Comparison of ENCODE assay signal across 30 cellular contexts in genomic region chr11:117382746-117383145, GRCh38.
"Had no signal": no experiment of that assay in that cellular context is flagged by ENCODE, and none has a peak within 500 bp of the region (broad histone marks: within the 10 kb centered on the region; RNA-seq: fewer than 3 reads in every experiment).

No MANE protein-coding gene starts in this region.

- DNase-seq: activated CD4-positive, alpha-beta T cell treated with anti-CD3 and anti-CD28 coated beads, Interleukin-2, amount 10 ng/mL, durations not matched to agents 24 days and 14 days; activated CD4-positive, alpha-beta T cell treated with anti-CD3 and anti-CD28 coated beads, Interleukin-2, amount 50 U/mL, for 48 hours; activated CD4-positive, CD25-positive, alpha-beta regulatory T cell treated with anti-CD3 and anti-CD28 coated beads, Interleukin-2, amount 50 U/mL, for 72 hours; activated CD8-positive, alpha-beta memory T cell treated with anti-CD3 and anti-CD28 coated beads, Interleukin-2, amount 10 ng/mL, durations not matched to agents 7 days and 5 days; activated effector memory CD4-positive, alpha-beta T cell treated with Interleukin-2 at 50 U/mL for 16 hours; activated naive CD4-positive, alpha-beta T cell treated with Interleukin-2 at 50 U/mL for 16 hours; activated naive CD8-positive, alpha-beta T cell treated with anti-CD3 and anti-CD28 coated beads, Interleukin-2, amount 10 ng/mL, durations not matched to agents 7 days and 5 days; activated T-cell treated with anti-CD3 and anti-CD28 coated beads, Interleukin-2, amount 50 U/mL, for 24 hours; adrenal gland; anterior cingulate cortex; caudate nucleus; MG63; MV-4-11; NCI-H1092 treated with DMSO at 0.1 percent for 48 hours; NCI-H1417 treated with DMSO at 0.1 percent for 48 hours; NCI-H1694; NCI-H2029; NCI-H2107; NCI-H2171 treated with DMSO at 0.1 percent for 48 hours; NCI-H226; NCI-H510A; NCI-H82; OCI-M1; Peyer's patch; SHP77 treated with DMSO at 0.1 percent for 48 hours; T-helper 9 cell had no signal

- H3K4me1 ChIP-seq: Peyer's patch had no signal

- H3K4me1 Mint-ChIP-seq: activated CD4-positive, alpha-beta T cell treated with anti-CD3 and anti-CD28 coated beads, Interleukin-2, amount 10 ng/mL, durations not matched to agents 24 days and 14 days; activated CD8-positive, alpha-beta memory T cell treated with anti-CD3 and anti-CD28 coated beads, Interleukin-2, amount 10 ng/mL, durations not matched to agents 7 days and 5 days; activated naive CD8-positive, alpha-beta T cell treated with anti-CD3 and anti-CD28 coated beads, Interleukin-2, amount 10 ng/mL, durations not matched to agents 7 days and 5 days had no signal

- H3K27ac ChIP-seq: adrenal gland, Peyer's patch, RWPE1 had no signal

- H3K4me3 ChIP-seq: adrenal gland, MG63, Peyer's patch had no signal

- H3K27ac Mint-ChIP-seq: activated CD4-positive, alpha-beta T cell treated with anti-CD3 and anti-CD28 coated beads, Interleukin-2, amount 10 ng/mL, durations not matched to agents 24 days and 14 days; activated CD8-positive, alpha-beta memory T cell treated with anti-CD3 and anti-CD28 coated beads, Interleukin-2, amount 10 ng/mL, durations not matched to agents 7 days and 5 days; activated naive CD8-positive, alpha-beta T cell treated with anti-CD3 and anti-CD28 coated beads, Interleukin-2, amount 10 ng/mL, durations not matched to agents 7 days and 5 days; activated T-cell treated with anti-CD3 and anti-CD28 coated beads, Interleukin-2, amount 50 U/mL, for 24 hours; activated T-helper 1 cell treated with anti-CD3 and anti-CD28 coated beads, Interleukin-12 subunit alpha, Interleukin-12 subunit beta, Interleukin-2, Interleukin-4 antibody, amounts not matched to agents 30 ng/mL and 10 ng/mL and 1 ng/mL, durations not matched to agents 14 hours and 24 hours and 36 hours; T-helper 1 cell treated with Interleukin-12 subunit alpha and Interleukin-12 subunit beta and Interleukin-4 antibody, amounts not matched to agents 30 μg/mL and 1 μg/mL, for 36 hours; WTC11 had no signal

- H3K4me3 Mint-ChIP-seq: activated CD4-positive, alpha-beta T cell treated with anti-CD3 and anti-CD28 coated beads, Interleukin-2, amount 10 ng/mL, durations not matched to agents 24 days and 14 days; activated CD8-positive, alpha-beta memory T cell treated with anti-CD3 and anti-CD28 coated beads, Interleukin-2, amount 10 ng/mL, durations not matched to agents 7 days and 5 days; activated naive CD8-positive, alpha-beta T cell treated with anti-CD3 and anti-CD28 coated beads, Interleukin-2, amount 10 ng/mL, durations not matched to agents 7 days and 5 days; activated T-cell treated with anti-CD3 and anti-CD28 coated beads, Interleukin-2, amount 50 U/mL, for 24 hours; activated T-helper 1 cell treated with anti-CD3 and anti-CD28 coated beads, Interleukin-12 subunit alpha, Interleukin-12 subunit beta, Interleukin-2, Interleukin-4 antibody, amounts not matched to agents 30 ng/mL and 10 ng/mL and 1 ng/mL, durations not matched to agents 14 hours and 24 hours and 36 hours; T-helper 1 cell treated with Interleukin-12 subunit alpha and Interleukin-12 subunit beta and Interleukin-4 antibody, amounts not matched to agents 30 μg/mL and 1 μg/mL, for 36 hours; WTC11 had no signal

- H3K36me3 Mint-ChIP-seq: WTC11 had no signal

- H3K27me3 Mint-ChIP-seq: activated CD4-positive, alpha-beta T cell treated with anti-CD3 and anti-CD28 coated beads, Interleukin-2, amount 10 ng/mL, durations not matched to agents 24 days and 14 days; activated CD8-positive, alpha-beta memory T cell treated with anti-CD3 and anti-CD28 coated beads, Interleukin-2, amount 10 ng/mL, durations not matched to agents 7 days and 5 days; activated naive CD8-positive, alpha-beta T cell treated with anti-CD3 and anti-CD28 coated beads, Interleukin-2, amount 10 ng/mL, durations not matched to agents 7 days and 5 days; activated T-cell treated with anti-CD3 and anti-CD28 coated beads, Interleukin-2, amount 50 U/mL, for 24 hours had no signal

- H3K9me3 ChIP-seq: adrenal gland, MG63, Peyer's patch had no signal

- ATAC-seq: activated CD8-positive, alpha-beta memory T cell treated with anti-CD3 and anti-CD28 coated beads, Interleukin-2, amount 10 ng/mL, durations not matched to agents 7 days and 5 days had no signal

- H3K9me3 Mint-ChIP-seq: activated CD4-positive, alpha-beta T cell treated with anti-CD3 and anti-CD28 coated beads, Interleukin-2, amount 10 ng/mL, durations not matched to agents 24 days and 14 days; activated naive CD8-positive, alpha-beta T cell treated with anti-CD3 and anti-CD28 coated beads, Interleukin-2, amount 10 ng/mL, durations not matched to agents 7 days and 5 days; activated T-cell treated with anti-CD3 and anti-CD28 coated beads, Interleukin-2, amount 50 U/mL, for 24 hours; activated T-helper 1 cell treated with anti-CD3 and anti-CD28 coated beads, Interleukin-12 subunit alpha, Interleukin-12 subunit beta, Interleukin-2, Interleukin-4 antibody, amounts not matched to agents 30 ng/mL and 10 ng/mL and 1 ng/mL, durations not matched to agents 14 hours and 24 hours and 36 hours; T-helper 1 cell treated with Interleukin-12 subunit alpha and Interleukin-12 subunit beta and Interleukin-4 antibody, amounts not matched to agents 30 μg/mL and 1 μg/mL, for 36 hours; WTC11 had no signal

- H3K27me3 ChIP-seq: adrenal gland, MG63, Peyer's patch had no signal
